28 cellular contexts compared by ENCODE assay signal in genomic region chr6:132000296-132000695, GRCh38. TPM values are rescaled to one million over a fixed set of nuclear protein-coding genes. Genes with fewer than 3 reads are reported as not detected.
DNase-seq lines count a peak whose midpoint lies in the region; ATAC-seq, FAIRE-seq and TF ChIP-seq lines count a peak whose summit lies in the region.
"Had no signal": no experiment of that assay in that cellular context is flagged by ENCODE, and none has a peak within 500 bp of the region (broad histone marks: within the 10 kb centered on the region; RNA-seq: fewer than 3 reads in every experiment).

No MANE protein-coding gene starts in this region.

- SMC1A ChIA-PET in GM12878 (lab: Charles Lee; ENCODE audit: uncharacterized antibody, unreplicated experiment) = no interaction called here

- H3K4me3 ChIP-seq in A549 (no peak overlapping the region), GM12878 (no peak overlapping the region), rectal smooth muscle tissue (ENCODE audit: low read length) (no peak overlapping the region), GM23338 (no peak overlapping the region), neuronal stem cell (ENCODE audit: low read length in 2 of 2) (no peak overlapping the region)
- H3K4me3 ChIP-seq: MG63 had no signal

- POLR2A ChIA-PET in A549 (lab: Yijun Ruan, JAX) (no interaction called here), GM12878 (lab: Charles Lee) (no interaction called here)

- H2BK15ac ChIP-seq in neuronal stem cell (ENCODE audit: low read length) = no peak overlapping the region

- peaks cover 0 to 2% of the 10 kb centered on the region in 2 experiments; a peak in 1 of 4 replicates for H3K27me3 ChIP-seq in GM12878 (replicated peaks in 1 of 2; ENCODE audit: control insufficient read depth in 2 of 2, insufficient read depth in 2 of 2, low read length in 1 of 2)
- H3K27me3 ChIP-seq in rectal smooth muscle tissue (ENCODE audit: control insufficient read depth, insufficient read depth, low read length) = no peaks in the 10 kb centered on the region
- H3K27me3 ChIP-seq in GM23338 (ENCODE audit: insufficient read depth) = no peaks in the 10 kb centered on the region
- no peaks in the 10 kb centered on the region for H3K27me3 ChIP-seq in neuronal stem cell (ENCODE audit: control insufficient read depth in 3 of 3, insufficient read depth in 3 of 3, low read depth in 1 of 3, low read length in 3 of 3)
- H3K27me3 ChIP-seq: MG63 had no signal

- no peak overlapping the region for H3K9ac ChIP-seq in GM12878 (ENCODE audit: control insufficient read depth, insufficient read depth, low read length)
- H3K9ac ChIP-seq in rectal smooth muscle tissue (ENCODE audit: low read length) = no peak overlapping the region
- H3K9ac ChIP-seq in neuronal stem cell (ENCODE audit: low read depth, low read length, poor library complexity) = no peak overlapping the region

- no peak overlapping the region for H2AK5ac ChIP-seq in neuronal stem cell (ENCODE audit: low read depth, low read length)

- H2BK120ac ChIP-seq in neuronal stem cell (ENCODE audit: low read depth, low read length) = no peak overlapping the region

- H2BK5ac ChIP-seq in neuronal stem cell (ENCODE audit: low read length) = no peak overlapping the region

- peaks cover 26% of the 10 kb centered on the region for H3K9me3 Mint-ChIP-seq in GM23338
- H3K9me3 Mint-ChIP-seq: IgD-negative memory B cell had no signal

- no peaks in the 10 kb centered on the region for H3K4me1 Mint-ChIP-seq in GM23338
- H3K4me1 Mint-ChIP-seq: CD4-positive, alpha-beta memory T cell had no signal

- TF ChIP-seq EP300 in A549 (IDR thresholded peaks at IDR 0.05) = no peak
- TF ChIP-seq EP300 in GM12878 (IDR thresholded peaks at IDR 0.05; ENCODE audit: borderline replicate concordance in 1 of 2, control insufficient read depth in 1 of 2, low read depth in 2 of 2, low read length in 2 of 2) = no peak

- RAD21 ChIA-PET in GM12878 (lab: Charles Lee; ENCODE audit: unreplicated experiment) = no interaction called here

- H2BK12ac ChIP-seq in neuronal stem cell (ENCODE audit: low read length) = no peak overlapping the region

- no peak overlapping the region for H3K14ac ChIP-seq in neuronal stem cell (ENCODE audit: low read length)

- H3K23ac ChIP-seq in neuronal stem cell (ENCODE audit: low read depth, low read length, poor library complexity) = no peak overlapping the region

- H3K79me2 ChIP-seq in GM12878 (ENCODE audit: control insufficient read depth, insufficient read depth, low read length) = no peaks in the 10 kb centered on the region
- no peaks in the 10 kb centered on the region for H3K79me2 ChIP-seq in GM23338 (replicated peaks; ENCODE audit: insufficient read depth)

- H3K79me1 ChIP-seq in neuronal stem cell (ENCODE audit: low read depth, low read length) = no peaks in the 10 kb centered on the region

- no peak for DNase-seq in A549 (ENCODE audit: low read depth in 1 of 2, low spot score in 1 of 2)
- DNase-seq in GM12878 (ENCODE audit: low read depth, low spot score) = no peak
- DNase-seq in GM23338 (ENCODE audit: low spot score) = no peak
- no peak for DNase-seq in Right ventricle myocardium superior
- DNase-seq in neuronal stem cell (ENCODE audit: low spot score) = no peak
- DNase-seq: Caco-2; CD4-positive, alpha-beta memory T cell; DMS 273 treated with DMSO at 0.1 percent for 48 hours; DND-41; GDM1; H9; HFFc6; Kasumi-1; MG63; NCI-H1048; NCI-H1417 treated with DMSO at 0.1 percent for 48 hours; NCI-H187; NCI-H446 treated with DMSO at 0.1 percent for 48 hours; NCI-H526 treated with DMSO at 0.1 percent for 48 hours; OCI-M1; SW 1271 had no signal

- 0 out of 2 replicates have a peak, but pooled peaks cover 5% of the 10 kb centered on the region for H3K9me2 ChIP-seq in GM23338 (ENCODE audit: insufficient read depth)

- H2AFZ ChIP-seq in GM12878 (ENCODE audit: control insufficient read depth, low read depth, low read length) (no peak overlapping the region), GM23338 (no peak overlapping the region), neuronal stem cell (ENCODE audit: low read length) (no peak overlapping the region)

- no peak overlapping the region for H3K4me3 Mint-ChIP-seq in GM23338
- H3K4me3 Mint-ChIP-seq: CD4-positive, alpha-beta memory T cell; H9; HFFc6 had no signal

- H3K36me3 Mint-ChIP-seq in GM23338 (ENCODE audit: low read depth) = peaks cover 25% of the 10 kb centered on the region
- H3K36me3 Mint-ChIP-seq: CD4-positive, alpha-beta memory T cell; IgD-negative memory B cell had no signal

- no peak overlapping the region for H4K8ac ChIP-seq in neuronal stem cell (ENCODE audit: low read depth, low read length)

- H3K4ac ChIP-seq in neuronal stem cell (ENCODE audit: low read length) = no peak overlapping the region

- BruUV-seq in GM12878 (replicated peaks; lab: Mats Ljungman, UMichigan) = no TSS peak

- no peak for TF ChIP-seq RAD21 in A549 (conservative IDR thresholded peaks at IDR 0.05 in 1 of 2, IDR thresholded peaks at IDR 0.05 in 1 of 2)
- no peak for TF ChIP-seq RAD21 in GM12878 (IDR thresholded peaks at IDR 0.05; ENCODE audit: insufficient read depth, low read depth, low read length)

- WGBS in A549 (ENCODE audit: missing lambda C conversion rate) = 96% methylated on average over 2 of the region's 2 CpGs
- WGBS in GM12878 (ENCODE audit: insufficient coverage, insufficient replicate concordance, low lambda C conversion rate, missing lambda C conversion rate) = 43% methylated on average over 2 of the region's 2 CpGs
- WGBS in neuronal stem cell (ENCODE audit: extremely low coverage in 2 of 2, insufficient read length in 2 of 2, insufficient replicate concordance in 1 of 2), 2 donors = no CpG with 5 or more reads among the region's 2 CpGs

- no peak for TF ChIP-seq POLR2A in A549 (IDR thresholded peaks at IDR 0.05; ENCODE audit: low read length)
- TF ChIP-seq POLR2A in GM12878 (IDR thresholded peaks at IDR 0.05; ENCODE audit: low read depth, low read length) = no peak

- H3K4me2 ChIP-seq in A549 = no peak overlapping the region
- H3K4me2 ChIP-seq in GM12878 (ENCODE audit: control insufficient read depth, insufficient read depth) = no peak overlapping the region
- no peak overlapping the region for H3K4me2 ChIP-seq in GM23338
- H3K4me2 ChIP-seq in neuronal stem cell (ENCODE audit: insufficient read depth, low read length, poor library complexity, severe bottlenecking) = no peak overlapping the region

- no peak overlapping the region for H3K27ac ChIP-seq in A549
- H3K27ac ChIP-seq in GM12878 (ENCODE audit: control insufficient read depth, insufficient read depth) = no peak overlapping the region
- peak overlapping the region; percentile 37 for H3K27ac ChIP-seq in rectal smooth muscle tissue (ENCODE audit: low read depth, low read length)
- H3K27ac ChIP-seq in GM23338 (ENCODE audit: low read depth) = no peak overlapping the region
- H3K27ac ChIP-seq in neuronal stem cell (replicated peaks; ENCODE audit: low read length) = no peak overlapping the region

- H3K9me3 ChIP-seq in A549 = 0 out of 3 replicates have a peak, but pooled peaks cover 2% of the 10 kb centered on the region
- H3K9me3 ChIP-seq in GM12878 (replicated peaks; ENCODE audit: control insufficient read depth, insufficient read depth, low read length) = no peaks in the 10 kb centered on the region; the same call in 1 of the 3 replicates
- H3K9me3 ChIP-seq in neuronal stem cell (replicated peaks in 1 of 2; ENCODE audit: control insufficient read depth in 2 of 2, insufficient read depth in 1 of 2, low read depth in 1 of 2, low read length in 2 of 2) = peaks cover 5 to 14% of the 10 kb centered on the region in 2 donors

- H3K18ac ChIP-seq in neuronal stem cell (ENCODE audit: low read length) = no peak overlapping the region

- H4K20me1 ChIP-seq in GM12878 (ENCODE audit: control insufficient read depth, insufficient read depth) (no peaks in the 10 kb centered on the region), GM23338 (replicated peaks; ENCODE audit: insufficient read depth) (no peaks in the 10 kb centered on the region)

- CTCF ChIA-PET in A549 (lab: Yijun Ruan, JAX) = interaction anchor here (1.2 to 1.6 kb wide), 2 partner anchors 10 to 20 kb away, joined by 3 read pairs; no protein-coding TSS in a partner anchor
- CTCF ChIA-PET in GM12878 (lab: Yijun Ruan, JAX) = no interaction called here

- no peaks in the 10 kb centered on the region for H3F3A ChIP-seq in GM23338 (replicated peaks; ENCODE audit: low read depth)

- no peak for ATAC-seq in A549
- ATAC-seq in GM12878 = no peak
- ATAC-seq in GM23338 = no peak
- ATAC-seq in Right ventricle myocardium superior (ENCODE audit: poor library complexity) = no peak
- no peak for ATAC-seq in HG02938 (IDR thresholded peaks at IDR 0.05; ENCODE audit: unreplicated experiment)
- ATAC-seq: Right ventricle myocardium inferior had no signal

- FAIRE-seq in A549 (lab: Jason Lieb, UNC) = no peak
- peak; percentile 13 for FAIRE-seq in G401.6 (lab: Jason Lieb, UNC)
- peak; percentile 18 for FAIRE-seq in GM12878 (lab: Jason Lieb, UNC)
- FAIRE-seq: HTR-8/SVneo, RCC 7860 had no signal

- no peaks in the 10 kb centered on the region for H3K27me3 Mint-ChIP-seq in GM23338 (ENCODE audit: insufficient read depth, low read depth, poor library complexity)
- H3K27me3 Mint-ChIP-seq: CD4-positive, alpha-beta memory T cell; IgD-negative memory B cell had no signal

- in situ Hi-C loops in GM12878 (cut with MboI) = no loop called here

- H3K27ac Mint-ChIP-seq in GM23338 = no peak overlapping the region
- H3K27ac Mint-ChIP-seq: CD4-positive, alpha-beta memory T cell; H9; HFFc6; IgD-negative memory B cell had no signal

- H4K91ac ChIP-seq in neuronal stem cell (ENCODE audit: low read depth, low read length, poor library complexity) = no peak overlapping the region

- intact Hi-C loops in GM12878 (cut with micrococcal nuclease; ENCODE audit: unreplicated experiment) (no loop called here), Right ventricle myocardium superior (cut with DNase I) (no loop called here)

- H3K36me3 ChIP-seq in GM12878 (ENCODE audit: control insufficient read depth in 2 of 2, insufficient read depth in 2 of 2, low read length in 1 of 2) (no peaks in the 10 kb centered on the region), rectal smooth muscle tissue (ENCODE audit: control insufficient read depth, insufficient read depth, low read length) (no peaks in the 10 kb centered on the region), GM23338 (ENCODE audit: insufficient read depth) (peaks cover 10% of the 10 kb centered on the region; the same call in 1 of the 2 replicates), neuronal stem cell (replicated peaks in 1 of 2; ENCODE audit: control insufficient read depth in 2 of 2, insufficient read depth in 2 of 2, low read length in 2 of 2) (no peaks in the 10 kb centered on the region)

- H3K4me1 ChIP-seq in A549 (peaks cover 21% of the 10 kb centered on the region), GM12878 (ENCODE audit: control insufficient read depth, insufficient read depth, low read length) (no peaks in the 10 kb centered on the region), rectal smooth muscle tissue (ENCODE audit: control insufficient read depth, insufficient read depth, low read length) (peaks cover 4% of the 10 kb centered on the region), GM23338 (ENCODE audit: insufficient read depth) (no peaks in the 10 kb centered on the region), neuronal stem cell (ENCODE audit: control insufficient read depth in 2 of 2, insufficient read depth in 1 of 2, low read depth in 1 of 2, low read length in 2 of 2) (no peaks in the 10 kb centered on the region)

- TF ChIP-seq CTCF in A549 (IDR thresholded peaks at IDR 0.05) = no peak
- TF ChIP-seq CTCF in GM12878 (IDR thresholded peaks at IDR 0.05 in 2 of 3, conservative IDR thresholded peaks at IDR 0.05 in 1 of 3; ENCODE audit: control insufficient read depth in 2 of 3, extremely low read depth in 1 of 3, insufficient read depth in 1 of 3, low read depth in 3 of 3, low read length in 3 of 3) = no peak
- no peak for TF ChIP-seq CTCF in GM23338 (conservative IDR thresholded peaks at IDR 0.05; ENCODE audit: low read depth in 2 of 2)

RNA-seq across cellular contexts. Expression of gene CCN2, which starts 49.1 kb away (rescaled TPM):
- polyA plus RNA-seq in A549 (2011; rRNA removed) = 89.9 and 103 TPM in 2 replicates
- 81.2 and 103 TPM in 2 replicates for polyA plus RNA-seq in A549 (2012; cell fraction: cytosol; rRNA removed)
- 126 and 177 TPM in 2 replicates for polyA plus RNA-seq in A549 (2012; cell fraction: nucleus; rRNA removed)
- polyA plus RNA-seq in A549 (2017; fragmentation: RNase III; extraction: RNeasy Plus Mini Kit Qiagen cat#74134 plus additional on column Dnase treatment) = 32.0 to 47.4 TPM (median 40.5 TPM) in 3 replicates
- 24.8 and 32.2 TPM in 2 replicates for polyA minus RNA-seq in A549 (2011; rRNA and poly(A)+ RNA removed)
- total RNA-seq in GM12878 (2013; cell fraction: nucleolus; rRNA removed) = not detected in 2 replicates
- total RNA-seq in GM12878 (2014; rRNA removed) = not detected in 2 replicates
- total RNA-seq in GM12878 (2014; rRNA removed; fragmentation: Illumina TruSeq; extraction: Trizol) = not detected in 2 replicates
- 0.43 and 0.62 TPM in 2 replicates for total RNA-seq in GM12878 (2021)
- not detected for polyA plus RNA-seq in GM12878 (2011; ENCODE audit: low read depth)
- not detected in 2 replicates for polyA plus RNA-seq in GM12878 (2011; rRNA removed)
- 0.05 TPM in 1 of 2 replicates, not detected in the other for polyA plus RNA-seq in GM12878 (2011; cell fraction: cytosol; rRNA removed)
- polyA plus RNA-seq in GM12878 (2011; cell fraction: nucleus; rRNA removed) = not detected in 2 replicates
- polyA plus RNA-seq in GM12878 (2012) = not detected in 2 replicates
- polyA plus RNA-seq in GM12878 (2014; fragmentation: Illumina TruSeq; extraction: Trizol) = not detected in 2 replicates
- polyA plus RNA-seq in GM12878 (2014; fragmentation: Nextera tagmentation; extraction: Ambion mirVana) = not detected
- polyA plus RNA-seq in GM12878 (2014; rRNA removed) = not detected in 2 replicates
- polyA plus RNA-seq in GM12878 (2016; fragmentation: Nextera tagmentation; extraction: Ambion mirVana) = under 1 TPM; 0.26 to 0.44 TPM
- not detected in 2 replicates for polyA minus RNA-seq in GM12878 (2011; rRNA and poly(A)+ RNA removed)
- not detected in 2 replicates for polyA minus RNA-seq in GM12878 (2011; cell fraction: cytosol; rRNA and poly(A)+ RNA removed)
- polyA minus RNA-seq in GM12878 (2011; cell fraction: nucleus; rRNA and poly(A)+ RNA removed) = not detected in 2 replicates
- 159 and 177 TPM in 2 replicates for total RNA-seq in GM23338 (2014; rRNA removed; shearing (Covaris generic))
- polyA plus RNA-seq in GM23338 (2016; fragmentation: Nextera tagmentation; extraction: Ambion mirVana) = 113 and 128 TPM in 2 replicates
- 13.9 TPM for total RNA-seq in Right ventricle myocardium superior
- 69.1 TPM for polyA plus RNA-seq in neuronal stem cell (2013, experiment 1 of 2)
- polyA plus RNA-seq in neuronal stem cell (2013, experiment 2 of 2) = 70.8 TPM
- total RNA-seq: CD4-positive, alpha-beta memory T cell had no signal
- polyA plus RNA-seq: CD4-positive, alpha-beta memory T cell; IgD-negative memory B cell had no signal

Comparison
In these comparisons a context has a peak if more than half of its experiments do, and no peak if none do; other contexts are left out.
1. RNA of gene CCN2, which starts 49.1 kb away (total RNA-seq): 159 to 177 TPM in GM23338; 13.9 TPM in Right ventricle myocardium superior (single experiment) and 0.43 to 0.62 TPM in GM12878; every median in the first group is over 10 times any median in the second.